In genomic region chr2:55050133-55050994, GRCh38 we compare ENCODE assay signal across 1 cellular context.
TF ChIP-seq lines count a peak whose summit lies in the region.

A gene with protein sequence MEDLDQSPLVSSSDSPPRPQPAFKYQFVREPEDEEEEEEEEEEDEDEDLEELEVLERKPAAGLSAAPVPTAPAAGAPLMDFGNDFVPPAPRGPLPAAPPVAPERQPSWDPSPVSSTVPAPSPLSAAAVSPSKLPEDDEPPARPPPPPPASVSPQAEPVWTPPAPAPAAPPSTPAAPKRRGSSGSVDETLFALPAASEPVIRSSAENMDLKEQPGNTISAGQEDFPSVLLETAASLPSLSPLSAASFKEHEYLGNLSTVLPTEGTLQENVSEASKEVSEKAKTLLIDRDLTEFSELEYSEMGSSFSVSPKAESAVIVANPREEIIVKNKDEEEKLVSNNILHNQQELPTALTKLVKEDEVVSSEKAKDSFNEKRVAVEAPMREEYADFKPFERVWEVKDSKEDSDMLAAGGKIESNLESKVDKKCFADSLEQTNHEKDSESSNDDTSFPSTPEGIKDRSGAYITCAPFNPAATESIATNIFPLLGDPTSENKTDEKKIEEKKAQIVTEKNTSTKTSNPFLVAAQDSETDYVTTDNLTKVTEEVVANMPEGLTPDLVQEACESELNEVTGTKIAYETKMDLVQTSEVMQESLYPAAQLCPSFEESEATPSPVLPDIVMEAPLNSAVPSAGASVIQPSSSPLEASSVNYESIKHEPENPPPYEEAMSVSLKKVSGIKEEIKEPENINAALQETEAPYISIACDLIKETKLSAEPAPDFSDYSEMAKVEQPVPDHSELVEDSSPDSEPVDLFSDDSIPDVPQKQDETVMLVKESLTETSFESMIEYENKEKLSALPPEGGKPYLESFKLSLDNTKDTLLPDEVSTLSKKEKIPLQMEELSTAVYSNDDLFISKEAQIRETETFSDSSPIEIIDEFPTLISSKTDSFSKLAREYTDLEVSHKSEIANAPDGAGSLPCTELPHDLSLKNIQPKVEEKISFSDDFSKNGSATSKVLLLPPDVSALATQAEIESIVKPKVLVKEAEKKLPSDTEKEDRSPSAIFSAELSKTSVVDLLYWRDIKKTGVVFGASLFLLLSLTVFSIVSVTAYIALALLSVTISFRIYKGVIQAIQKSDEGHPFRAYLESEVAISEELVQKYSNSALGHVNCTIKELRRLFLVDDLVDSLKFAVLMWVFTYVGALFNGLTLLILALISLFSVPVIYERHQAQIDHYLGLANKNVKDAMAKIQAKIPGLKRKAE (minus strand): TSS chr2:55050451. CDS start chr2:55050300, 151 bp downstream.

TF ChIP-seq in GM12878, 131 proteins besides CTCF, POLR2A, EP300 and RAD21 (continued from another document and continues in another):
- TF ChIP-seq, protein P1, sequence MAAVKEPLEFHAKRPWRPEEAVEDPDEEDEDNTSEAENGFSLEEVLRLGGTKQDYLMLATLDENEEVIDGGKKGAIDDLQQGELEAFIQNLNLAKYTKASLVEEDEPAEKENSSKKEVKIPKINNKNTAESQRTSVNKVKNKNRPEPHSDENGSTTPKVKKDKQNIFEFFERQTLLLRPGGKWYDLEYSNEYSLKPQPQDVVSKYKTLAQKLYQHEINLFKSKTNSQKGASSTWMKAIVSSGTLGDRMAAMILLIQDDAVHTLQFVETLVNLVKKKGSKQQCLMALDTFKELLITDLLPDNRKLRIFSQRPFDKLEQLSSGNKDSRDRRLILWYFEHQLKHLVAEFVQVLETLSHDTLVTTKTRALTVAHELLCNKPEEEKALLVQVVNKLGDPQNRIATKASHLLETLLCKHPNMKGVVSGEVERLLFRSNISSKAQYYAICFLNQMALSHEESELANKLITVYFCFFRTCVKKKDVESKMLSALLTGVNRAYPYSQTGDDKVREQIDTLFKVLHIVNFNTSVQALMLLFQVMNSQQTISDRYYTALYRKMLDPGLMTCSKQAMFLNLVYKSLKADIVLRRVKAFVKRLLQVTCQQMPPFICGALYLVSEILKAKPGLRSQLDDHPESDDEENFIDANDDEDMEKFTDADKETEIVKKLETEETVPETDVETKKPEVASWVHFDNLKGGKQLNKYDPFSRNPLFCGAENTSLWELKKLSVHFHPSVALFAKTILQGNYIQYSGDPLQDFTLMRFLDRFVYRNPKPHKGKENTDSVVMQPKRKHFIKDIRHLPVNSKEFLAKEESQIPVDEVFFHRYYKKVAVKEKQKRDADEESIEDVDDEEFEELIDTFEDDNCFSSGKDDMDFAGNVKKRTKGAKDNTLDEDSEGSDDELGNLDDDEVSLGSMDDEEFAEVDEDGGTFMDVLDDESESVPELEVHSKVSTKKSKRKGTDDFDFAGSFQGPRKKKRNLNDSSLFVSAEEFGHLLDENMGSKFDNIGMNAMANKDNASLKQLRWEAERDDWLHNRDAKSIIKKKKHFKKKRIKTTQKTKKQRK (IDR thresholded peaks at IDR 0.05; ENCODE audit: low read depth, low read length), result peak; percentile 66; the same call in 1 of the 2 replicates
- TF ChIP-seq CHD1 (IDR thresholded peaks at IDR 0.05; ENCODE audit: low read depth, low read length) (no peak), PKNOX1 (IDR thresholded peaks at IDR 0.05) (peak; percentile 99), ZZZ3 (IDR thresholded peaks at IDR 0.05; ENCODE audit: control insufficient read depth, insufficient read length, low read depth) (no peak), EED (IDR thresholded peaks at IDR 0.05; ENCODE audit: low read depth) (peak; percentile 37), RUNX3 (IDR thresholded peaks at IDR 0.05; ENCODE audit: low read length) (peak; percentile 43), ZNF274 (IDR thresholded peaks at IDR 0.05; ENCODE audit: insufficient read depth, insufficient read length) (no peak), POLR2AphosphoS5 (IDR thresholded peaks at IDR 0.05; ENCODE audit: low read length) (peak; percentile 94), GABPA (IDR thresholded peaks at IDR 0.05; ENCODE audit: low read depth) (peak; percentile 42; the same call in 1 of the 2 replicates), LARP7 (IDR thresholded peaks at IDR 0.05) (peak; percentile 89), DPF2 (IDR thresholded peaks at IDR 0.05) (peak; percentile 82; the same call in 1 of the 2 replicates), MYC (IDR thresholded peaks at IDR 0.05; ENCODE audit: insufficient read depth, insufficient read length, insufficient replicate concordance, low read length, severe bottlenecking) (no peak), JUNB (IDR thresholded peaks at IDR 0.05) (peak; percentile 45), MAX (IDR thresholded peaks at IDR 0.05; ENCODE audit: low read depth, low read length) (no peak), POU2F2 (IDR thresholded peaks at IDR 0.05; ENCODE audit: borderline replicate concordance, low read depth, low read length) (peak; percentile 87), IKZF1 (conservative IDR thresholded peaks at IDR 0.05) (peak; percentile 76), SIN3A (IDR thresholded peaks at IDR 0.05; ENCODE audit: low read depth, low read length) (no peak; the same call in 1 of the 2 replicates), SKIL (IDR thresholded peaks at IDR 0.05; ENCODE audit: low read depth, poor library complexity, severe bottlenecking) (no peak), TBL1XR1 (IDR thresholded peaks at IDR 0.05; ENCODE audit: low read depth, low read length) (no peak), RELA (IDR thresholded peaks at IDR 0.05; ENCODE audit: borderline replicate concordance, partially characterized antibody) (no peak), IKZF2 (IDR thresholded peaks at IDR 0.05) (peak; percentile 83 to 87), HDGF (IDR thresholded peaks at IDR 0.05) (peak; percentile 100), ZBTB33 (IDR thresholded peaks at IDR 0.05) (no peak), ESRRA (IDR thresholded peaks at IDR 0.05; ENCODE audit: low read length) (no peak), MEF2B (IDR thresholded peaks at IDR 0.05; ENCODE audit: partially characterized antibody, poor library complexity, severe bottlenecking) (peak; percentile 78), ZNF207 (IDR thresholded peaks at IDR 0.05; ENCODE audit: borderline replicate concordance) (no peak), BRCA1 (IDR thresholded peaks at IDR 0.05; ENCODE audit: low read depth, low read length) (no peak), FOS (IDR thresholded peaks at IDR 0.05; ENCODE audit: borderline replicate concordance, extremely low read depth, insufficient read length) (peak; percentile 67), EGR1 (IDR thresholded peaks at IDR 0.05; ENCODE audit: borderline replicate concordance in 1 of 2, low read depth in 2 of 2, low read length in 2 of 2) (0 out of 3 replicates have a peak, but pooled peaks of 1 of the 2 experiments have one; percentile 18), IRF5 (IDR thresholded peaks at IDR 0.05; ENCODE audit: borderline replicate concordance) (no peak), SMAD5 (IDR thresholded peaks at IDR 0.05; ENCODE audit: low read depth) (peak; percentile 76; the same call in 1 of the 2 replicates)
- TF ChIP-seq, protein P2, sequence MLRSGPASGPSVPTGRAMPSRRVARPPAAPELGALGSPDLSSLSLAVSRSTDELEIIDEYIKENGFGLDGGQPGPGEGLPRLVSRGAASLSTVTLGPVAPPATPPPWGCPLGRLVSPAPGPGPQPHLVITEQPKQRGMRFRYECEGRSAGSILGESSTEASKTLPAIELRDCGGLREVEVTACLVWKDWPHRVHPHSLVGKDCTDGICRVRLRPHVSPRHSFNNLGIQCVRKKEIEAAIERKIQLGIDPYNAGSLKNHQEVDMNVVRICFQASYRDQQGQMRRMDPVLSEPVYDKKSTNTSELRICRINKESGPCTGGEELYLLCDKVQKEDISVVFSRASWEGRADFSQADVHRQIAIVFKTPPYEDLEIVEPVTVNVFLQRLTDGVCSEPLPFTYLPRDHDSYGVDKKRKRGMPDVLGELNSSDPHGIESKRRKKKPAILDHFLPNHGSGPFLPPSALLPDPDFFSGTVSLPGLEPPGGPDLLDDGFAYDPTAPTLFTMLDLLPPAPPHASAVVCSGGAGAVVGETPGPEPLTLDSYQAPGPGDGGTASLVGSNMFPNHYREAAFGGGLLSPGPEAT (IDR thresholded peaks at IDR 0.05; ENCODE audit: low read depth), result 0 out of 2 replicates have a peak, but pooled peaks have one; percentile 59
- TF ChIP-seq, protein P3, sequence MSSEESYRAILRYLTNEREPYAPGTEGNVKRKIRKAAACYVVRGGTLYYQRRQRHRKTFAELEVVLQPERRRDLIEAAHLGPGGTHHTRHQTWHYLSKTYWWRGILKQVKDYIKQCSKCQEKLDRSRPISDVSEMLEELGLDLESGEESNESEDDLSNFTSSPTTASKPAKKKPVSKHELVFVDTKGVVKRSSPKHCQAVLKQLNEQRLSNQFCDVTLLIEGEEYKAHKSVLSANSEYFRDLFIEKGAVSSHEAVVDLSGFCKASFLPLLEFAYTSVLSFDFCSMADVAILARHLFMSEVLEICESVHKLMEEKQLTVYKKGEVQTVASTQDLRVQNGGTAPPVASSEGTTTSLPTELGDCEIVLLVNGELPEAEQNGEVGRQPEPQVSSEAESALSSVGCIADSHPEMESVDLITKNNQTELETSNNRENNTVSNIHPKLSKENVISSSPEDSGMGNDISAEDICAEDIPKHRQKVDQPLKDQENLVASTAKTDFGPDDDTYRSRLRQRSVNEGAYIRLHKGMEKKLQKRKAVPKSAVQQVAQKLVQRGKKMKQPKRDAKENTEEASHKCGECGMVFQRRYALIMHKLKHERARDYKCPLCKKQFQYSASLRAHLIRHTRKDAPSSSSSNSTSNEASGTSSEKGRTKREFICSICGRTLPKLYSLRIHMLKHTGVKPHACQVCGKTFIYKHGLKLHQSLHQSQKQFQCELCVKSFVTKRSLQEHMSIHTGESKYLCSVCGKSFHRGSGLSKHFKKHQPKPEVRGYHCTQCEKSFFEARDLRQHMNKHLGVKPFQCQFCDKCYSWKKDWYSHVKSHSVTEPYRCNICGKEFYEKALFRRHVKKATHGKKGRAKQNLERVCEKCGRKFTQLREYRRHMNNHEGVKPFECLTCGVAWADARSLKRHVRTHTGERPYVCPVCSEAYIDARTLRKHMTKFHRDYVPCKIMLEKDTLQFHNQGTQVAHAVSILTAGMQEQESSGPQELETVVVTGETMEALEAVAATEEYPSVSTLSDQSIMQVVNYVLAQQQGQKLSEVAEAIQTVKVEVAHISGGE (CRISPR knock-in tag; IDR thresholded peaks at IDR 0.05), result no peak
- TF ChIP-seq, protein P4, sequence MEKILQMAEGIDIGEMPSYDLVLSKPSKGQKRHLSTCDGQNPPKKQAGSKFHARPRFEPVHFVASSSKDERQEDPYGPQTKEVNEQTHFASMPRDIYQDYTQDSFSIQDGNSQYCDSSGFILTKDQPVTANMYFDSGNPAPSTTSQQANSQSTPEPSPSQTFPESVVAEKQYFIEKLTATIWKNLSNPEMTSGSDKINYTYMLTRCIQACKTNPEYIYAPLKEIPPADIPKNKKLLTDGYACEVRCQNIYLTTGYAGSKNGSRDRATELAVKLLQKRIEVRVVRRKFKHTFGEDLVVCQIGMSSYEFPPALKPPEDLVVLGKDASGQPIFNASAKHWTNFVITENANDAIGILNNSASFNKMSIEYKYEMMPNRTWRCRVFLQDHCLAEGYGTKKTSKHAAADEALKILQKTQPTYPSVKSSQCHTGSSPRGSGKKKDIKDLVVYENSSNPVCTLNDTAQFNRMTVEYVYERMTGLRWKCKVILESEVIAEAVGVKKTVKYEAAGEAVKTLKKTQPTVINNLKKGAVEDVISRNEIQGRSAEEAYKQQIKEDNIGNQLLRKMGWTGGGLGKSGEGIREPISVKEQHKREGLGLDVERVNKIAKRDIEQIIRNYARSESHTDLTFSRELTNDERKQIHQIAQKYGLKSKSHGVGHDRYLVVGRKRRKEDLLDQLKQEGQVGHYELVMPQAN (conservative IDR thresholded peaks at IDR 0.05), result peak; percentile 8
